8 cellular contexts compared by ENCODE assay signal in the genomic region with DNA sequence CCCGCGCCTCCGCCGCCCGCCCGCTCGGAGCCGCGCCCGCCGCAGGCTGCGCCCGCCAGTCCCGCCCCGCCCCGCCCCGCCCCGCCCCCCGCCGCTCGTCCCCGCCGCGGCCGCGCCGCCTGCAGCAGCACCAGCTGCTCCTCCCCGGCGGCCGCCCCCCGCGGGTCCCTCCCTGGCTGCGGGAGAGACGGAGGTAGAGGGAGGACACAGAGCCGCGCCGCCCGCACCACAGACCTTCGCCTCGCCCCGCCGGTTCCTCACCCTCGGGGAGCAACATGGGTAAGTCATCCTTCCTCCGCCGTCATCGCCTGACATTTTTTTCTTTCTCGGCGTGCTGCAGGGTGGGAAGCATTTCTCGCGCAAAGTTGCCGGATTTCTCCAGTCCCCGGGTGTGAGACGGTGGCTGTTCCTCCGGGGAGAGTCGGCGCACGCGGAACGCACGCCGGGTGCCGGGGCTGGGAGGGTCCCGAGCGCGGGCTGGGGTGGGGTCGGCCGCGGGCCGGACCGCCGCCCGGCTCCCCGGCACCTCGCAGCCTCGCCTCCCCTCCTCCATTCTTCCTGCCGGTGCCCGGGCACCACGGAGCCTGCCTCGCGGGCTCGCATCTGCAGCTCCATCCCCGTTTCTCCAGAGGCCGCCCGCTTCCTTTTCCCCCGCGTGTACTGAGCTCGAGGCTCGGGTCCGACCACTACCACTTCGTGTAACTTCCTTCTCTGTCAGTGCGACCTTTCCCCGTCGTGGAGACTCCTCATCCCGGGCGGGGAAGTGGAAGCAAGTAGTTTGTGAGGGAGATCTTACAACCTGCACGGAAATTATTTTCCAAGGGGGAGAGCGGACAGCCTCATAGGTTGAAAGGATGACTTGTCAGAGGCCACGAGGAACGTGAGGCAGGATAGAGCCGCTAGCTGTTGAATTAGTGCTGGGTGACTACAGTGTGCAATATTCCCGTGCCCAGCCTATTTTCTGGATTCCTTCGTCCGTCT.
DNase-seq lines count a peak whose midpoint lies in the region; ATAC-seq and TF ChIP-seq lines count a peak whose summit lies in the region.

TSS of gene RAP1GDS1 (plus strand) at position 94 of the 981 bp plus-strand sequence. CDS start at position 276, 182 bp downstream.

- CTCF ChIA-PET in GM10248 (lab: Yijun Ruan, JAX) = interaction anchor here (0.6 to 1.2 kb wide), 4 partner anchors 9 to 165 kb away, joined by 3 to 4 read pairs (median 3); no protein-coding TSS in a partner anchor

- no peaks in the 10 kb centered on the region for H3K27me3 ChIP-seq in DOHH2 (ENCODE audit: control insufficient read depth, low read length)
- H3K27me3 ChIP-seq in SU-DHL-6 (ENCODE audit: low read length) = no peaks in the 10 kb centered on the region
- no peaks in the 10 kb centered on the region for H3K27me3 ChIP-seq in rectal smooth muscle tissue (ENCODE audit: control insufficient read depth, insufficient read depth, low read length)

- peaks cover 14% of the 10 kb centered on the region for H3K36me3 ChIP-seq in DOHH2 (ENCODE audit: control insufficient read depth, low read length)
- H3K36me3 ChIP-seq in SU-DHL-6 (ENCODE audit: low read length) = no peaks in the 10 kb centered on the region
- no peaks in the 10 kb centered on the region for H3K36me3 ChIP-seq in rectal smooth muscle tissue (ENCODE audit: control insufficient read depth, insufficient read depth, low read length)

- H3K9me3 ChIP-seq in DOHH2 (ENCODE audit: control insufficient read depth, insufficient read depth, low read length) = no peaks in the 10 kb centered on the region
- H3K9me3 ChIP-seq in SU-DHL-6 (ENCODE audit: insufficient read depth, low read length) = no peaks in the 10 kb centered on the region

- in situ Hi-C loops in KBM-7 (cut with MboI; ENCODE audit: low pct_unique_long_range_greater_than_20kb, low sequenced_read_pairs) (no loop called here), astrocyte of the spinal cord (cut with HindIII; ENCODE audit: low sequenced_read_pairs) (no loop called here)

- H3K4me1 ChIP-seq in DOHH2 (ENCODE audit: control insufficient read depth, low read length) = peaks cover 25% of the 10 kb centered on the region
- H3K4me1 ChIP-seq in rectal smooth muscle tissue (ENCODE audit: control insufficient read depth, insufficient read depth, low read length) = peaks cover 6% of the 10 kb centered on the region

- peak within 1 kb of the TSS; percentile 92 for H3K4me2 ChIP-seq in DOHH2 (ENCODE audit: low read length)
- peak within 1 kb of the TSS; percentile 75 for H3K4me2 ChIP-seq in SU-DHL-6 (ENCODE audit: low read depth, low read length, poor library complexity, severe bottlenecking)

- peak within 1 kb of the TSS; percentile 90 for H2AFZ ChIP-seq in SU-DHL-6 (ENCODE audit: low read depth, low read length, severe bottlenecking)

- H3K79me2 ChIP-seq in DOHH2 (ENCODE audit: control insufficient read depth, low read length) (peaks cover 69% of the 10 kb centered on the region), SU-DHL-6 (ENCODE audit: insufficient read depth, low read length) (peaks cover 42% of the 10 kb centered on the region)

- no peak for TF ChIP-seq CTCF in DOHH2 (IDR thresholded peaks at IDR 0.05; ENCODE audit: low read depth, low read length, poor library complexity, severe bottlenecking)
- TF ChIP-seq CTCF in SU-DHL-6 (IDR thresholded peaks at IDR 0.05; ENCODE audit: insufficient read depth, low read length, poor library complexity, severe bottlenecking) = no peak
- no peak for TF ChIP-seq CTCF in astrocyte of the spinal cord (IDR thresholded peaks at IDR 0.05; ENCODE audit: low read depth, low read length)
- no peak for TF ChIP-seq CTCF in GM10248 (IDR thresholded peaks at IDR 0.05; ENCODE audit: control extremely low read depth, extremely low read depth, low read depth, missing control alignments)

- ATAC-seq in GM21717 (IDR thresholded peaks at IDR 0.05; ENCODE audit: unreplicated experiment) = peak; percentile 18

- peak within 1 kb of the TSS; percentile 80 for H3K9ac ChIP-seq in SU-DHL-6 (ENCODE audit: low read length)
- peak within 1 kb of the TSS; percentile 95 for H3K9ac ChIP-seq in rectal smooth muscle tissue (ENCODE audit: low read length)

- DNase-seq in KBM-7 = peak; percentile 67
- DNase-seq in astrocyte of the spinal cord (ENCODE audit: low read depth, low spot score) = peak; percentile 74
- peak; percentile 56 for DNase-seq in hepatic stellate cell (ENCODE audit: low spot score)
- no peak for DNase-seq in GM10248 (ENCODE audit: extremely low spot score)

- no peaks in the 10 kb centered on the region for H4K20me1 ChIP-seq in DOHH2 (ENCODE audit: control insufficient read depth, insufficient read depth, low read depth, low read length)
- H4K20me1 ChIP-seq in SU-DHL-6 (ENCODE audit: low read depth, low read length) = no peaks in the 10 kb centered on the region

- POLR2A ChIA-PET in GM10248 (lab: Yijun Ruan, JAX) = interaction anchor here (0.6 to 0.9 kb wide), 2 partner anchors 118 to 734 kb away, joined by 3 to 4 read pairs; partner anchors contain the start of genes METAP1 and STPG2

- H3K4me3 ChIP-seq in DOHH2 (ENCODE audit: low read length) (peak within 1 kb of the TSS; percentile 96), SU-DHL-6 (ENCODE audit: insufficient read depth, low read length, poor library complexity, severe bottlenecking) (peak within 1 kb of the TSS; percentile 72), astrocyte of the spinal cord (ENCODE audit: low read depth, low read length) (peak within 1 kb of the TSS; percentile 80), rectal smooth muscle tissue (ENCODE audit: low read length) (peak within 1 kb of the TSS; percentile 90)

- H3K9me2 ChIP-seq in DOHH2 (replicated peaks; ENCODE audit: control insufficient read depth, low read length) (no peaks in the 10 kb centered on the region), SU-DHL-6 (replicated peaks; ENCODE audit: insufficient read depth, low read length) (no peaks in the 10 kb centered on the region)

- peak within 1 kb of the TSS; percentile 57 for H3K27ac ChIP-seq in DOHH2 (ENCODE audit: low read depth, low read length)
- H3K27ac ChIP-seq in SU-DHL-6 (ENCODE audit: low read depth, low read length) = peak within 1 kb of the TSS; percentile 45
- peak within 1 kb of the TSS; percentile 99 for H3K27ac ChIP-seq in rectal smooth muscle tissue (ENCODE audit: low read depth, low read length)

- H3F3A ChIP-seq in DOHH2 (ENCODE audit: control insufficient read depth, insufficient read depth) = no peaks in the 10 kb centered on the region
- 0 out of 2 replicates have a peak, but pooled peaks cover 2% of the 10 kb centered on the region for H3F3A ChIP-seq in SU-DHL-6 (ENCODE audit: insufficient read depth)

Comparison
In these comparisons a context has a peak if more than half of its experiments do, and no peak if none do; other contexts are left out.
1. H3K27ac ChIP-seq: peak in every context shown above with its lines; median percentile 99 in rectal smooth muscle tissue; 57 in DOHH2; 45 in SU-DHL-6.